In the genomic region with DNA sequence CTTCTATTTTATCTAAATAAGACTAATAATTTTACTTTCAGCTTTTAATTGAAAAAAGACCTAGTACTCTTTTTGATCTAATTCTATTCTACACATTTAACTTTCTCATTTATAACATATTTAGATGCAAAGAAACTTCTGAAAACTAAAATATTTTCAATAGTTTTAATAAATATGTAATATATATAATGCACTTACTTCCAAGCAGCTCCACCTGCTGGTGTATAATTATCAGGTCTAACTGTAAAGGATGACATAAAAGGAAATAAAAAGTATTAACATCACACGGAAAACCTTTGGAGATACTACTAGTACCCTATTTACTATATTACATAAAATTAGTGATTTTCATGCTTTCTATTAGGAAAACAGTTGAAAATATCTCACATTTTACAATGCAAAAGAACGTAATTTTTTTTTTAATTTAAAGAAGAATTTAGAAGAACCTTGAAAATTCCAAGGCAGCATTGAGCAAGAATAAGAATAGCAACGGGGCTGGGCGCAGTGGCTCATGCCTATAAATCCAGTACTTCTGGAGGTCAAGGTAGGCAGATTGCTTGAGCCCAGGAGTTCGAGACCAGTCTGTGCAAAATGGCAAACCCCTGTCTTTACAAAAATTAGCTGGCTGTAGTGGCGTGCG, we compare ENCODE assay signal across 10 cellular contexts. TPM values are rescaled to one million over a fixed set of nuclear protein-coding genes. Genes with fewer than 3 reads are reported as not detected.
A peak's percentile ranks its signal among the peaks of the same experiment; 100 is the strongest.
DNase-seq lines count a peak whose midpoint lies in the region; ATAC-seq and TF ChIP-seq lines count a peak whose summit lies in the region.
"Had no signal": no experiment of that assay in that cellular context is flagged by ENCODE, and none has a peak within 500 bp of the region (broad histone marks: within the 10 kb centered on the region; RNA-seq: fewer than 3 reads in every experiment).

No MANE protein-coding gene starts in this region.

- no peaks in the 10 kb centered on the region for H3K9me3 ChIP-seq in mesenchymal stem cell (ENCODE audit: control insufficient read depth, low read length)
- H3K9me3 ChIP-seq: thoracic aorta had no signal

- no peaks in the 10 kb centered on the region for H3K36me3 ChIP-seq in mesenchymal stem cell (ENCODE audit: control insufficient read depth in 1 of 2, insufficient read depth in 2 of 2, low read depth in 1 of 2, low read length in 2 of 2)
- H3K36me3 ChIP-seq: thoracic aorta had no signal

- H2AK5ac ChIP-seq in mesenchymal stem cell (ENCODE audit: low read length, severe bottlenecking): no peak overlapping the region

- 93% methylated on average over 5 of the region's 7 CpGs for WGBS in mesenchymal stem cell

- DNase-seq in Calu3 (no peak), astrocyte of the spinal cord (ENCODE audit: low read depth, low spot score) (peak; percentile 35), mesenchymal stem cell (peak; percentile 21), GF-D8 (lab: John Stamatoyannopoulos, UW) (no peak), GDM1 (lab: John Stamatoyannopoulos, UW) (no peak)

- H2BK120ac ChIP-seq in mesenchymal stem cell (ENCODE audit: low read depth, low read length): no peak overlapping the region

- no peaks in the 10 kb centered on the region for H3K36me3 Mint-ChIP-seq in Calu3 (ENCODE audit: insufficient read depth, unreplicated experiment)

- BruUV-seq in Calu3 (replicated peaks; lab: Mats Ljungman, UMichigan): no TSS peak

- H4K8ac ChIP-seq in mesenchymal stem cell (ENCODE audit: low read length): no peak overlapping the region

- TF ChIP-seq CTCF in Calu3 (IDR thresholded peaks at IDR 0.05; ENCODE audit: unreplicated experiment) (peak; percentile 59), astrocyte of the spinal cord (IDR thresholded peaks at IDR 0.05; ENCODE audit: low read depth, low read length) (peak; percentile 58)

- TF ChIP-seq EP300 in Ishikawa (IDR thresholded peaks at IDR 0.05; ENCODE audit: borderline replicate concordance): no peak

- no peak overlapping the region for H3K18ac ChIP-seq in mesenchymal stem cell (ENCODE audit: low read depth in 1 of 2, low read length in 2 of 2)

- no peak overlapping the region for H3K4me3 Mint-ChIP-seq in Calu3 (ENCODE audit: low read depth, unreplicated experiment)

- no peaks in the 10 kb centered on the region for H3K4me1 Mint-ChIP-seq in Calu3 (ENCODE audit: low read depth, unreplicated experiment)

- no peak overlapping the region for H3K23ac ChIP-seq in mesenchymal stem cell (ENCODE audit: low read length in 2 of 2)

- H3K27me3 ChIP-seq in mesenchymal stem cell (ENCODE audit: control insufficient read depth in 1 of 2, insufficient read depth in 1 of 2, low read length in 2 of 2): no peaks in the 10 kb centered on the region

- no peaks in the 10 kb centered on the region for H3K4me1 ChIP-seq in mesenchymal stem cell (ENCODE audit: control insufficient read depth, insufficient read depth, low read depth, low read length)

- no peak overlapping the region for H3K4me3 ChIP-seq in astrocyte of the spinal cord (ENCODE audit: low read depth, low read length)
- no peak overlapping the region for H3K4me3 ChIP-seq in mesenchymal stem cell (ENCODE audit: insufficient read depth in 1 of 2, low read depth in 1 of 2, low read length in 2 of 2)
- H3K4me3 ChIP-seq: thoracic aorta had no signal

- peak; percentile 26; the same call in 1 of the 2 replicates for TF ChIP-seq RAD21 in Ishikawa (IDR thresholded peaks at IDR 0.05; ENCODE audit: low read depth)

- H3K27ac ChIP-seq in mesenchymal stem cell (ENCODE audit: low read length, poor library complexity, severe bottlenecking): no peak overlapping the region
- H3K27ac ChIP-seq: thoracic aorta had no signal

- H4K91ac ChIP-seq in mesenchymal stem cell (ENCODE audit: low read length): no peak overlapping the region

- H3K9me3 Mint-ChIP-seq in Calu3 (ENCODE audit: low read depth, unreplicated experiment): no peaks in the 10 kb centered on the region

- no peak overlapping the region for H2BK5ac ChIP-seq in mesenchymal stem cell (ENCODE audit: low read depth, low read length, poor library complexity, severe bottlenecking)

- H3K9ac ChIP-seq in mesenchymal stem cell (ENCODE audit: low read length): no peak overlapping the region

- no peak overlapping the region for H3K27ac Mint-ChIP-seq in Calu3 (ENCODE audit: unreplicated experiment)

- in situ Hi-C loops in astrocyte of the spinal cord (cut with HindIII; ENCODE audit: low sequenced_read_pairs): no loop called here

- H3K79me1 ChIP-seq in mesenchymal stem cell (replicated peaks; ENCODE audit: low read length, poor library complexity, severe bottlenecking): no peaks in the 10 kb centered on the region

- H2AFZ ChIP-seq in mesenchymal stem cell (ENCODE audit: low read depth, low read length): no peak overlapping the region

- H3K27me3 Mint-ChIP-seq in Calu3 (ENCODE audit: unreplicated experiment): no peaks in the 10 kb centered on the region

- no peak overlapping the region for H3K14ac ChIP-seq in mesenchymal stem cell (ENCODE audit: low read length in 2 of 2)

- intact Hi-C loops in Calu3 (cut with micrococcal nuclease; ENCODE audit: unreplicated experiment): loop anchor here (5.0 kb wide), 1 partner anchor 597 kb away; no protein-coding TSS in a partner anchor

- no peak overlapping the region for H3K4ac ChIP-seq in mesenchymal stem cell (ENCODE audit: low read depth in 1 of 2, low read length in 2 of 2)

- no peak overlapping the region for H2BK12ac ChIP-seq in mesenchymal stem cell (ENCODE audit: low read length in 2 of 2)

- H2BK15ac ChIP-seq in mesenchymal stem cell (ENCODE audit: low read depth, poor library complexity, severe bottlenecking): no peak overlapping the region

- no peak overlapping the region for H3K4me2 ChIP-seq in mesenchymal stem cell (ENCODE audit: low read length, poor library complexity, severe bottlenecking)

- CTCF ChIA-PET in Calu3 (lab: Charles Lee): interaction anchor here (0.6 to 1.6 kb wide), 11 partner anchors 10 to 529 kb away, joined by 3 to 5 read pairs (median 3); partner anchors contain the start of gene PLSCR5

- no peak for ATAC-seq in HG03442 (IDR thresholded peaks at IDR 0.05; ENCODE audit: unreplicated experiment)
- ATAC-seq: right cardiac atrium had no signal

TF ChIP-seq in Ishikawa, 13 proteins besides CTCF, POLR2A, EP300 and RAD21:
- TF ChIP-seq TEAD4 (IDR thresholded peaks at IDR 0.05) (no peak), TCF12 (IDR thresholded peaks at IDR 0.05; ENCODE audit: low read depth) (no peak), ZBTB7A (IDR thresholded peaks at IDR 0.05; ENCODE audit: low read depth) (no peak), CREB1 (IDR thresholded peaks at IDR 0.05; ENCODE audit: low read depth) (no peak), CEBPB (IDR thresholded peaks at IDR 0.05) (no peak)

RNA-seq across cellular contexts. Expression of gene PLSCR5, which starts 10.2 kb away (rescaled TPM):
- not detected in 2 replicates for total RNA-seq in Calu3 (2022)
- polyA plus RNA-seq in mesenchymal stem cell (2013, experiment 1 of 2): 0.10 TPM
- 0.04 TPM for polyA plus RNA-seq in mesenchymal stem cell (2013, experiment 2 of 2)
- total RNA-seq: HT1080, right cardiac atrium, thoracic aorta had no signal
- polyA plus RNA-seq: right cardiac atrium had no signal

RNA-seq across cellular contexts. Expression of gene PLSCR1, which starts 50.6 kb away (rescaled TPM):
- 887 and 1,018 TPM in 2 replicates for total RNA-seq in Calu3 (2022)
- 28.7 TPM for polyA plus RNA-seq in mesenchymal stem cell (2013, experiment 1 of 2)
- 26.6 TPM for polyA plus RNA-seq in mesenchymal stem cell (2013, experiment 2 of 2)

Comparison
In these comparisons a context has a peak if more than half of its experiments do, and no peak if none do; other contexts are left out.
1. DNase-seq: peak in astrocyte of the spinal cord (single experiment) and mesenchymal stem cell (single experiment); none in Calu3 (single experiment), GF-D8 (single experiment) and GDM1 (single experiment).